ENCODE assay signal across 17 cellular contexts in genomic region chr6:28598757-28599686, GRCh38.
DNase-seq lines count a peak whose midpoint lies in the region; ATAC-seq, FAIRE-seq and TF ChIP-seq lines count a peak whose summit lies in the region.
"Had no signal": no experiment of that assay in that cellular context is flagged by ENCODE, and none has a peak within 500 bp of the region (broad histone marks: within the 10 kb centered on the region; RNA-seq: fewer than 3 reads in every experiment).

No MANE protein-coding gene starts in this region.

- no peaks in the 10 kb centered on the region; the same call in 1 of the 2 replicates for H3K9me2 ChIP-seq in PC-9 (ENCODE audit: insufficient read depth)

- intact Hi-C loops in PC-9 (cut with micrococcal nuclease; ENCODE audit: unreplicated experiment) (no loop called here), K562 (cut with micrococcal nuclease) (no loop called here)

- H3K9me3 ChIP-seq in PC-9 (ENCODE audit: insufficient read depth, low read depth): no peaks in the 10 kb centered on the region
- no peaks in the 10 kb centered on the region for H3K9me3 ChIP-seq in K562 (replicated peaks; ENCODE audit: control insufficient read depth, insufficient read depth, low read depth, low read length)
- no peaks in the 10 kb centered on the region for H3K9me3 ChIP-seq in endodermal cell (ENCODE audit: control insufficient read depth, low read length)

- H2AFZ ChIP-seq in PC-9 (no peak overlapping the region), K562 (ENCODE audit: low read depth, low read length) (no peak overlapping the region)
- H2AFZ ChIP-seq: GM23248 had no signal

- TF ChIP-seq RAD21 in K562 (CRISPR knock-in tag; conservative IDR thresholded peaks at IDR 0.05 in 1 of 2, IDR thresholded peaks at IDR 0.05 in 1 of 2): no peak

- H3K27ac ChIP-seq in 22Rv1 (peak overlapping the region; percentile 89), PC-9 (no peak overlapping the region), K562 (ENCODE audit: extremely low read depth, low read depth, low read length) (no peak overlapping the region), endodermal cell (ENCODE audit: low read depth, low read length) (no peak overlapping the region)
- H3K27ac ChIP-seq: GM23248 had no signal

- no peak overlapping the region for H3K27ac Mint-ChIP-seq in endodermal cell
- H3K27ac Mint-ChIP-seq: CD14-positive monocyte; T-helper 1 cell treated with Interleukin-12 subunit alpha and Interleukin-12 subunit beta and Interleukin-4 antibody, amounts not matched to agents 30 μg/mL and 1 μg/mL, for 36 hours had no signal

- H3K4me2 ChIP-seq in PC-9 (peak overlapping the region; percentile 79), K562 (ENCODE audit: insufficient read depth, low read length) (no peak overlapping the region)

- H3K9ac ChIP-seq in K562 (ENCODE audit: insufficient read depth in 1 of 2, low read depth in 2 of 2, low read length in 2 of 2) (no peak overlapping the region), endodermal cell (ENCODE audit: extremely low read depth, low read length, poor library complexity, severe bottlenecking) (no peak overlapping the region)
- H3K9ac ChIP-seq: GM23248 had no signal

- H3K36me3 Mint-ChIP-seq in endodermal cell (ENCODE audit: low read depth): no peaks in the 10 kb centered on the region
- H3K36me3 Mint-ChIP-seq: CD14-positive monocyte had no signal

- no peaks in the 10 kb centered on the region for H3K27me3 ChIP-seq in PC-9 (ENCODE audit: insufficient read depth, low read depth)
- no peaks in the 10 kb centered on the region for H3K27me3 ChIP-seq in K562 (ENCODE audit: control insufficient read depth in 2 of 2, insufficient read depth in 2 of 2, low read length in 2 of 2)
- H3K27me3 ChIP-seq in endodermal cell (ENCODE audit: control insufficient read depth, insufficient read depth, low read length, poor library complexity, severe bottlenecking): no peaks in the 10 kb centered on the region

- WGBS in K562 (ENCODE audit: insufficient coverage, low coverage, missing lambda C conversion rate): 54% methylated on average over 6 of the region's 6 CpGs
- WGBS in endodermal cell (ENCODE audit: insufficient coverage in 1 of 2, insufficient read length in 1 of 2), 2 experiments: 88 to 100% methylated on average over 2 to 6 of the region's 6 CpGs

- H3K36me3 ChIP-seq in PC-9 (ENCODE audit: low read depth): no peaks in the 10 kb centered on the region
- H3K36me3 ChIP-seq in K562 (ENCODE audit: control insufficient read depth, insufficient read depth, low read length): peaks cover 7% of the 10 kb centered on the region; the same call in 2 of the 3 replicates
- H3K36me3 ChIP-seq in endodermal cell (ENCODE audit: control insufficient read depth, insufficient read depth, low read length): no peaks in the 10 kb centered on the region

- no peaks in the 10 kb centered on the region for H3K9me3 Mint-ChIP-seq in endodermal cell
- H3K9me3 Mint-ChIP-seq: T-helper 1 cell treated with Interleukin-12 subunit alpha and Interleukin-12 subunit beta and Interleukin-4 antibody, amounts not matched to agents 30 μg/mL and 1 μg/mL, for 36 hours had no signal

- H3K4me1 ChIP-seq in PC-9 (replicated peaks; ENCODE audit: insufficient read depth) (no peaks in the 10 kb centered on the region), K562 (replicated peaks in 1 of 2; ENCODE audit: control insufficient read depth in 2 of 2, insufficient read depth in 2 of 2, low read length in 2 of 2) (no peaks in the 10 kb centered on the region; a peak in 1 of 5 replicates), endodermal cell (ENCODE audit: control insufficient read depth, insufficient read depth, low read length) (no peaks in the 10 kb centered on the region)

- no peak for DNase-seq in H54 (ENCODE audit: insufficient read length, low spot score)
- no peak for DNase-seq in PC-9
- peak in 1 of 4 experiments; percentile 55 for DNase-seq in K562 (ENCODE audit: extremely low read depth in 1 of 4, low spot score in 3 of 4)
- DNase-seq in GM19240 (ENCODE audit: insufficient read length, low spot score): no peak
- DNase-seq in endodermal cell: no peak
- DNase-seq in KG1 (lab: John Stamatoyannopoulos, UW): no peak
- DNase-seq: DMS79 treated with DMSO at 0.1 percent for 48 hours; GM23248; NCI-H2029 treated with DMSO at 0.1 percent for 48 hours; NCI-H2171; NCI-H345; NK-92 treated with Interleukin-12 subunit alpha and Interleukin-12 subunit beta, amount 100 ng/mL, for 24 hours had no signal

- no peak overlapping the region for H3K4me3 Mint-ChIP-seq in endodermal cell
- H3K4me3 Mint-ChIP-seq: T-helper 1 cell treated with Interleukin-12 subunit alpha and Interleukin-12 subunit beta and Interleukin-4 antibody, amounts not matched to agents 30 μg/mL and 1 μg/mL, for 36 hours had no signal

- H3F3A ChIP-seq in PC-9 (ENCODE audit: insufficient read depth, low read depth): peaks cover 21% of the 10 kb centered on the region

- TF ChIP-seq POLR2A in H54 (IDR thresholded peaks at IDR 0.05; ENCODE audit: low read depth, low read length): no peak
- TF ChIP-seq POLR2A in K562 (conservative IDR thresholded peaks at IDR 0.05): no peak

- H3K27me3 Mint-ChIP-seq in endodermal cell (ENCODE audit: insufficient read depth): peaks cover 15% of the 10 kb centered on the region

- in situ Hi-C loops in K562 (cut with MboI): no loop called here

- CTCF ChIA-PET in PC-9 (lab: Charles Lee) (interaction anchor here (0.6 to 0.7 kb wide), 3 partner anchors 10 to 66 kb away, joined by 3 to 4 read pairs (median 4); no protein-coding TSS in a partner anchor), K562 (lab: Yijun Ruan, JAX; ENCODE audit: low intra/inter-chr PET ratio) (no interaction called here)

- TF ChIP-seq EP300 in K562 (IDR thresholded peaks at IDR 0.05; ENCODE audit: low read length): no peak

- ATAC-seq in K562: peak; percentile 59
- ATAC-seq: Right ventricle myocardium inferior had no signal

- FAIRE-seq in H54 (lab: Jason Lieb, UNC) (peak; percentile 60), K562 (lab: Jason Lieb, UNC) (peak; percentile 46)
- FAIRE-seq: RCC 7860 had no signal

- no peaks in the 10 kb centered on the region for H3K79me2 ChIP-seq in PC-9 (ENCODE audit: low read depth)
- peaks cover 27% of the 10 kb centered on the region for H3K79me2 ChIP-seq in K562 (ENCODE audit: control insufficient read depth, insufficient read depth, low read length)

- BruUV-seq in PC-9 (replicated peaks; lab: Mats Ljungman, UMichigan) (no TSS peak), K562 (replicated peaks; lab: Mats Ljungman, UMichigan) (no TSS peak)

- POLR2A ChIA-PET in PC-9 (lab: Charles Lee; ENCODE audit: unreplicated experiment) (no interaction called here), K562 (lab: Yijun Ruan, JAX) (interaction anchor here (1.0 kb wide), 1 partner anchor 16 kb away, joined by 3 read pairs; no protein-coding TSS in a partner anchor)

- H3K4me1 Mint-ChIP-seq in endodermal cell: peaks cover 2% of the 10 kb centered on the region
- H3K4me1 Mint-ChIP-seq: CD14-positive monocyte had no signal

- no peaks in the 10 kb centered on the region for H3K9me1 ChIP-seq in K562 (ENCODE audit: control insufficient read depth, insufficient read depth, low read length)

- TF ChIP-seq CTCF in 22Rv1 (IDR thresholded peaks at IDR 0.05): no peak
- TF ChIP-seq CTCF in PC-9 (conservative IDR thresholded peaks at IDR 0.05): no peak
- TF ChIP-seq CTCF in K562 (IDR thresholded peaks at IDR 0.05 in 2 of 3, conservative IDR thresholded peaks at IDR 0.05 in 1 of 3; ENCODE audit: insufficient read depth in 2 of 3, low read depth in 1 of 3, low read length in 3 of 3): no peak
- TF ChIP-seq CTCF in endodermal cell (conservative IDR thresholded peaks at IDR 0.05): no peak

- H3K4me3 ChIP-seq in PC-9 (peak overlapping the region; percentile 60; the same call in 1 of the 2 replicates), K562 (no peak overlapping the region), endodermal cell (ENCODE audit: low read length) (no peak overlapping the region)

- H4K20me1 ChIP-seq in PC-9 (ENCODE audit: insufficient read depth): no peaks in the 10 kb centered on the region
- no peaks in the 10 kb centered on the region for H4K20me1 ChIP-seq in K562 (replicated peaks; ENCODE audit: control insufficient read depth, insufficient read depth, low read length)

TF ChIP-seq in K562, 482 proteins besides CTCF, POLR2A, EP300 and RAD21 (continues in another document):
- TF ChIP-seq RERE (CRISPR knock-in tag; IDR thresholded peaks at IDR 0.05; ENCODE audit: borderline replicate concordance): no peak
